ENCODE assay signal across 14 cellular contexts in the genomic region with DNA sequence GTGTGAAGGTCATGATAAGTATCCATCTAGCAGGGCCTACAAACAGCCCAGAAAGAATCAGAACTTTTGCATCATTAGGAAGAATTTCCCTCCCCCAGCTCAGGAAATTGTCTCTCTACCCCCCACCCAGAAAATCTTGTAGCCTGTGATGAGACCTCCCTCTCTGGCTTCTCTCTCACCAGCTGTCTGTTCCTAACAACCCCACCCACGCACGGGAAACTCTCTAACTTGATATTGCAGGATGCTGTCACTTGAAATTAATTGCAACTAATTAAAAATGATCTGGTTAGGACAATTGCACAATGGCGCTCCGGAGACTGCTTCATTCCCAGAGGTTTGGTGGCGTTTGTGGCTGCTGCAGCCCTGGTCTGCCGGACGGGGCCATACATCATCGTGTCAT.
"Had no signal": no experiment of that assay in that cellular context is flagged by ENCODE, and none has a peak within 500 bp of the region (broad histone marks: within the 10 kb centered on the region; RNA-seq: fewer than 3 reads in every experiment).

No MANE protein-coding gene starts in this region.

- DNase-seq: activated CD8-positive, alpha-beta memory T cell treated with anti-CD3 and anti-CD28 coated beads, Interleukin-2, amount 50 U/mL, for 48 hours; activated CD8-positive, alpha-beta T cell treated with anti-CD3 and anti-CD28 coated beads, Interleukin-2, amount 10 ng/mL, durations not matched to agents 7 days and 5 days; activated naive CD8-positive, alpha-beta T cell treated with anti-CD3 and anti-CD28 coated beads, Interleukin-2, amount 10 ng/mL, durations not matched to agents 7 days and 5 days; aorta; esophagus squamous epithelium; foreskin keratinocyte; natural killer cell; psoas muscle; sigmoid colon; stimulated activated CD4-positive, alpha-beta T cell treated with anti-CD3 and anti-CD28 coated beads, Interleukin-4, amount 100 ng/mL, for 4 hours; stimulated activated naive CD8-positive, alpha-beta T cell treated with anti-CD3 and anti-CD28 coated beads, Interleukin-15, amount 100 ng/mL, for 72 hours; T1000; thyroid gland had no signal

- ATAC-seq: activated CD8-positive, alpha-beta T cell treated with anti-CD3 and anti-CD28 coated beads, Interleukin-2, amount 10 ng/mL, durations not matched to agents 7 days and 5 days; foreskin keratinocyte; left lobe of liver; natural killer cell; psoas muscle; stimulated activated naive CD8-positive, alpha-beta T cell treated with anti-CD3 and anti-CD28 coated beads, Interleukin-15, amount 100 ng/mL, for 72 hours had no signal
